In the genomic region with DNA sequence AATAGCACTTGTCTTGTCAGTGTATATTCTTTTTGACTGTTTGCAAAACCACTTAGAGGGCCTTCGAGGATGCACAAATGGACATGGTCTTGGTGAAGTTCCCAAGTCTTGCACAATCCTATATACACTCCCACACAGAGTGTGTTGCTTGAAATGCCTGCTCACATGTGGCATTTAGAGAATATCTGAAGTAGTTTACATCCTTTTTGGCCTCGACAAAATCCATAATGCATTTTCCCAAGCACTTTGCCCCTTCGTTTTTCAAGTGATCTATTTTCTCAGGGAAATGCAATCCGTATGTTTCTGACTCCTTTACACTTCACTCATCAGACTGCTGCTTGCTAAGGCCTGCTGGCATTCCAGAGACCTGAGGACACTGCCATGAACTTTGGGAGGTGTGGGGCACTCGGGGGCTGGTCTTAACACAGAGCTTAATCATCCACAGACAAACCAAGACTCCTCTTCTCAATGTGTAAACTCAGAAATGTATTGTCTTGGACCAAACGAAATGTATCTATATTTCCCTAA, we compare ENCODE assay signal across 1 cellular context.
TF ChIP-seq lines count a peak whose summit lies in the region.

No MANE protein-coding gene starts in this region.

TF ChIP-seq in WTC11, 78 proteins besides CTCF, POLR2A, EP300 and RAD21 (continued from another document):
- no peak for TF ChIP-seq ZSCAN18 (CRISPR knock-in tag; IDR thresholded peaks at IDR 0.05)
- no peak for TF ChIP-seq ATF2 (CRISPR knock-in tag; IDR thresholded peaks at IDR 0.05; ENCODE audit: borderline replicate concordance, low read depth)
- TF ChIP-seq, protein P1, sequence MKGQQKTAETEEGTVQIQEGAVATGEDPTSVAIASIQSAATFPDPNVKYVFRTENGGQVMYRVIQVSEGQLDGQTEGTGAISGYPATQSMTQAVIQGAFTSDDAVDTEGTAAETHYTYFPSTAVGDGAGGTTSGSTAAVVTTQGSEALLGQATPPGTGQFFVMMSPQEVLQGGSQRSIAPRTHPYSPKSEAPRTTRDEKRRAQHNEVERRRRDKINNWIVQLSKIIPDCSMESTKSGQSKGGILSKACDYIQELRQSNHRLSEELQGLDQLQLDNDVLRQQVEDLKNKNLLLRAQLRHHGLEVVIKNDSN (CRISPR knock-in tag; IDR thresholded peaks at IDR 0.05): no peak
- no peak for TF ChIP-seq NR2C2 (CRISPR knock-in tag; IDR thresholded peaks at IDR 0.05)
- TF ChIP-seq, protein P2, sequence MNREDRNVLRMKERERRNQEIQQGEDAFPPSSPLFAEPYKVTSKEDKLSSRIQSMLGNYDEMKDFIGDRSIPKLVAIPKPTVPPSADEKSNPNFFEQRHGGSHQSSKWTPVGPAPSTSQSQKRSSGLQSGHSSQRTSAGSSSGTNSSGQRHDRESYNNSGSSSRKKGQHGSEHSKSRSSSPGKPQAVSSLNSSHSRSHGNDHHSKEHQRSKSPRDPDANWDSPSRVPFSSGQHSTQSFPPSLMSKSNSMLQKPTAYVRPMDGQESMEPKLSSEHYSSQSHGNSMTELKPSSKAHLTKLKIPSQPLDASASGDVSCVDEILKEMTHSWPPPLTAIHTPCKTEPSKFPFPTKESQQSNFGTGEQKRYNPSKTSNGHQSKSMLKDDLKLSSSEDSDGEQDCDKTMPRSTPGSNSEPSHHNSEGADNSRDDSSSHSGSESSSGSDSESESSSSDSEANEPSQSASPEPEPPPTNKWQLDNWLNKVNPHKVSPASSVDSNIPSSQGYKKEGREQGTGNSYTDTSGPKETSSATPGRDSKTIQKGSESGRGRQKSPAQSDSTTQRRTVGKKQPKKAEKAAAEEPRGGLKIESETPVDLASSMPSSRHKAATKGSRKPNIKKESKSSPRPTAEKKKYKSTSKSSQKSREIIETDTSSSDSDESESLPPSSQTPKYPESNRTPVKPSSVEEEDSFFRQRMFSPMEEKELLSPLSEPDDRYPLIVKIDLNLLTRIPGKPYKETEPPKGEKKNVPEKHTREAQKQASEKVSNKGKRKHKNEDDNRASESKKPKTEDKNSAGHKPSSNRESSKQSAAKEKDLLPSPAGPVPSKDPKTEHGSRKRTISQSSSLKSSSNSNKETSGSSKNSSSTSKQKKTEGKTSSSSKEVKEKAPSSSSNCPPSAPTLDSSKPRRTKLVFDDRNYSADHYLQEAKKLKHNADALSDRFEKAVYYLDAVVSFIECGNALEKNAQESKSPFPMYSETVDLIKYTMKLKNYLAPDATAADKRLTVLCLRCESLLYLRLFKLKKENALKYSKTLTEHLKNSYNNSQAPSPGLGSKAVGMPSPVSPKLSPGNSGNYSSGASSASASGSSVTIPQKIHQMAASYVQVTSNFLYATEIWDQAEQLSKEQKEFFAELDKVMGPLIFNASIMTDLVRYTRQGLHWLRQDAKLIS (CRISPR knock-in tag; IDR thresholded peaks at IDR 0.05; ENCODE audit: borderline replicate concordance): no peak
- TF ChIP-seq SP1 (CRISPR knock-in tag; conservative IDR thresholded peaks at IDR 0.05): no peak
- TF ChIP-seq ZNF317 (CRISPR knock-in tag; IDR thresholded peaks at IDR 0.05; ENCODE audit: borderline replicate concordance, low read depth): no peak
TF ChIP-seq in WTC11: peak in this region for 0.
